ENCODE assay signal across 1 cellular context in genomic region chr17:48293319-48294192, GRCh38.
TF ChIP-seq lines count a peak whose summit lies in the region.

No MANE protein-coding gene starts in this region.

TF ChIP-seq in GM12878, 131 proteins besides CTCF, POLR2A, EP300 and RAD21 (continued from another document):
- TF ChIP-seq E4F1 (IDR thresholded peaks at IDR 0.05; ENCODE audit: borderline replicate concordance, partially characterized antibody) (no peak), HCFC1 (IDR thresholded peaks at IDR 0.05; ENCODE audit: low read length) (no peak), YY1 (IDR thresholded peaks at IDR 0.05; ENCODE audit: low read depth, low read length) (no peak), SPI1 (IDR thresholded peaks at IDR 0.05; ENCODE audit: borderline replicate concordance, insufficient read depth, low read depth, low read length) (no peak), LARP7 (IDR thresholded peaks at IDR 0.05) (no peak), SMC3 (IDR thresholded peaks at IDR 0.05; ENCODE audit: borderline replicate concordance, low read length) (no peak)
- TF ChIP-seq, protein P1, sequence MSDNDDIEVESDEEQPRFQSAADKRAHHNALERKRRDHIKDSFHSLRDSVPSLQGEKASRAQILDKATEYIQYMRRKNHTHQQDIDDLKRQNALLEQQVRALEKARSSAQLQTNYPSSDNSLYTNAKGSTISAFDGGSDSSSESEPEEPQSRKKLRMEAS (IDR thresholded peaks at IDR 0.05; ENCODE audit: low read depth, low read length) = no peak
- TF ChIP-seq, protein P2, sequence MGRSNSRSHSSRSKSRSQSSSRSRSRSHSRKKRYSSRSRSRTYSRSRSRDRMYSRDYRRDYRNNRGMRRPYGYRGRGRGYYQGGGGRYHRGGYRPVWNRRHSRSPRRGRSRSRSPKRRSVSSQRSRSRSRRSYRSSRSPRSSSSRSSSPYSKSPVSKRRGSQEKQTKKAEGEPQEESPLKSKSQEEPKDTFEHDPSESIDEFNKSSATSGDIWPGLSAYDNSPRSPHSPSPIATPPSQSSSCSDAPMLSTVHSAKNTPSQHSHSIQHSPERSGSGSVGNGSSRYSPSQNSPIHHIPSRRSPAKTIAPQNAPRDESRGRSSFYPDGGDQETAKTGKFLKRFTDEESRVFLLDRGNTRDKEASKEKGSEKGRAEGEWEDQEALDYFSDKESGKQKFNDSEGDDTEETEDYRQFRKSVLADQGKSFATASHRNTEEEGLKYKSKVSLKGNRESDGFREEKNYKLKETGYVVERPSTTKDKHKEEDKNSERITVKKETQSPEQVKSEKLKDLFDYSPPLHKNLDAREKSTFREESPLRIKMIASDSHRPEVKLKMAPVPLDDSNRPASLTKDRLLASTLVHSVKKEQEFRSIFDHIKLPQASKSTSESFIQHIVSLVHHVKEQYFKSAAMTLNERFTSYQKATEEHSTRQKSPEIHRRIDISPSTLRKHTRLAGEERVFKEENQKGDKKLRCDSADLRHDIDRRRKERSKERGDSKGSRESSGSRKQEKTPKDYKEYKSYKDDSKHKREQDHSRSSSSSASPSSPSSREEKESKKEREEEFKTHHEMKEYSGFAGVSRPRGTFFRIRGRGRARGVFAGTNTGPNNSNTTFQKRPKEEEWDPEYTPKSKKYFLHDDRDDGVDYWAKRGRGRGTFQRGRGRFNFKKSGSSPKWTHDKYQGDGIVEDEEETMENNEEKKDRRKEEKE (IDR thresholded peaks at IDR 0.05) = no peak
